In the genomic region with DNA sequence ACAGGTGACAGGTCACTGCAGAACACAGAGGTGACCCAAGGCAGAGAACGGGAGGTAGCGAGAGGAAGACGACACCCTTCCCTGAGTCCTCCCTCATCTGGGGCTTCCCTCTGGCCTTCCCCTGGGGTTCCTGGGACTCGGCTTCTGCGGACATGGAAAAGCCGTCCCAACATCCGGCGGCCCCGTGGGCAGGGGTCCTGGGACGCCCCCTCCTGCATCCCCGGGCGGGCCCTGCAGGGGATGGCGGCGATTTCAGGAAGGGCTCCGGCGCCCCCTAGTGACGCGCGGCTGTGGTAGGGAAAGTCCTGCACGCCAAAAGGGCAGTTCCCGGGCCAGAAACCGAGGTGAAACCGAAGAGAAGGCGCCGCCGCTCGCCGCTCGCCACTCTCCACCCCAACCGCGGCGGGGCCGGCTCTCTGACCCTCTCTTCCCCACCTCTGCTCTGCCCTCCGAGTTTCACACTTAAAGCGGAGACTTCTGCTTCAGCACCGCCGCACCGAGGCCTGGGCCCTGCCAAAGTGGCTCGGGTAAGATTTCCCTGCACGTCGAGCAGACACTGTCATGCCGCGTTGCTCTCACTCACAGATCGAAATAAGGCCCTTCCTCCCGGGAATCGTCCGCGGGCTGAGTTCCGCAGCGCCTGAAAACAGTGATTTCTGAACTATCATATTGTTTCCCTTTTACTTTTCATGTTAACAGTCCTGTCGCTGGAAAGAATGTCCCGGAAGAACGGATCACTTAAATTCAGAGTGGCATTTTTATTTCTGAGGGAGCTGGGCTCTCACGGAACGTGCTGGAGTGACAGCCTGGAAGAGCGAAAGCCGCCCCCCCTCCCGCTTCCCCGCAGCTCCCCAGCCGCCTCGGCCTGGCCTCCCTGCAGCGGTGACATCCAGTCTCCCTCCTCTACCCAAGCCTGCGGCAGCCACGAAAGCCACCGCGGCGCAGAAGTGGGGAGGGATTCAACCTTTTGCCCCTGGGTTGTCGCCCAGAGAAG, we compare ENCODE assay signal across 8 cellular contexts.
A peak's percentile ranks its signal among the peaks of the same experiment; 100 is the strongest.
DNase-seq lines count a peak whose midpoint lies in the region; ATAC-seq and TF ChIP-seq lines count a peak whose summit lies in the region.

No MANE protein-coding gene starts in this region.

- ATAC-seq in GM21423 (IDR thresholded peaks at IDR 0.05; ENCODE audit: unreplicated experiment) = peak; percentile 74
- peak; percentile 46 for ATAC-seq in activated naive CD8-positive, alpha-beta T cell treated with anti-CD3 and anti-CD28 coated beads, Interleukin-2, amount 10 ng/mL, durations not matched to agents 7 days and 5 days (ENCODE audit: low read depth)

- no peaks in the 10 kb centered on the region for H3K36me3 ChIP-seq in SK-N-SH (replicated peaks in 1 of 2; ENCODE audit: control insufficient read depth in 1 of 2, insufficient read depth in 2 of 2, low read length in 1 of 2)
- H3K36me3 ChIP-seq in trophoblast cell (ENCODE audit: control insufficient read depth in 1 of 2, insufficient read depth in 2 of 2, low read length in 2 of 2) = peaks cover 2 to 4% of the 10 kb centered on the region in 2 experiments

- H2BK120ac ChIP-seq in trophoblast cell (ENCODE audit: insufficient read depth, low read length, poor library complexity) = peak overlapping the region; percentile 55

- H2BK12ac ChIP-seq in trophoblast cell (ENCODE audit: low read length) = no peak overlapping the region

- CTCF ChIA-PET in SK-N-SH (lab: Yijun Ruan, JAX) = interaction anchor here (0.6 to 1.3 kb wide), 9 partner anchors 13 to 1662 kb away, joined by 3 to 8 read pairs (median 3); no protein-coding TSS in a partner anchor

- peak overlapping the region; percentile 52 for H4K8ac ChIP-seq in trophoblast cell (ENCODE audit: low read depth, low read length)

- H3K4me2 ChIP-seq in SK-N-SH = peak overlapping the region; percentile 53; the same call in 1 of the 2 replicates
- peak overlapping the region; percentile 77 for H3K4me2 ChIP-seq in trophoblast cell (ENCODE audit: low read length)

- H4K91ac ChIP-seq in trophoblast cell (ENCODE audit: low read depth, low read length) = peak overlapping the region; percentile 25

- no peaks in the 10 kb centered on the region for H3K9me2 ChIP-seq in SK-N-SH

- H3K18ac ChIP-seq in trophoblast cell (ENCODE audit: low read length) = peak overlapping the region; percentile 23

- no peak overlapping the region for H3K9ac ChIP-seq in SK-N-SH
- peak overlapping the region; percentile 50 for H3K9ac ChIP-seq in trophoblast cell (ENCODE audit: low read length)

- no peaks in the 10 kb centered on the region for H3K36me3 Mint-ChIP-seq in activated naive CD8-positive, alpha-beta T cell treated with anti-CD3 and anti-CD28 coated beads, Interleukin-2, amount 10 ng/mL, durations not matched to agents 7 days and 5 days
- peaks cover 3% of the 10 kb centered on the region for H3K36me3 Mint-ChIP-seq in type B pancreatic cell

- H2AFZ ChIP-seq in SK-N-SH (ENCODE audit: low read depth) = peak overlapping the region; percentile 46; the same call in 1 of the 2 replicates
- peak overlapping the region; percentile 61 for H2AFZ ChIP-seq in trophoblast cell (ENCODE audit: insufficient read depth, low read length, poor library complexity)

- no peaks in the 10 kb centered on the region for H3K79me1 ChIP-seq in trophoblast cell (ENCODE audit: low read length)

- TF ChIP-seq CTCF in SK-N-SH (IDR thresholded peaks at IDR 0.05) (peak; percentile 90), type B pancreatic cell (conservative IDR thresholded peaks at IDR 0.05) (peak; percentile 99)

- no peaks in the 10 kb centered on the region for H4K20me1 ChIP-seq in SK-N-SH (ENCODE audit: insufficient read depth)

- WGBS in SK-N-SH (ENCODE audit: low lambda C conversion rate) = 60% methylated on average over 43 of the region's 68 CpGs
- no CpG with 5 or more reads among the region's 68 CpGs for WGBS in trophoblast cell (ENCODE audit: extremely low coverage, insufficient coverage, insufficient read length)

- H3K9me3 ChIP-seq in SK-N-SH (no peaks in the 10 kb centered on the region), trophoblast cell (ENCODE audit: insufficient read depth, low read depth, low read length) (peaks cover 9% of the 10 kb centered on the region)

- no peak overlapping the region for H2BK5ac ChIP-seq in trophoblast cell (ENCODE audit: low read depth, low read length, poor library complexity)

- H3F3A ChIP-seq in SK-N-SH (replicated peaks; ENCODE audit: insufficient read depth) = no peaks in the 10 kb centered on the region

- peaks cover 12% of the 10 kb centered on the region for H3K9me3 Mint-ChIP-seq in activated naive CD8-positive, alpha-beta T cell treated with anti-CD3 and anti-CD28 coated beads, Interleukin-2, amount 10 ng/mL, durations not matched to agents 7 days and 5 days
- H3K9me3 Mint-ChIP-seq in type B pancreatic cell = no peaks in the 10 kb centered on the region

- H3K79me2 ChIP-seq in SK-N-SH (ENCODE audit: insufficient read depth) (no peaks in the 10 kb centered on the region), trophoblast cell (ENCODE audit: control insufficient read depth, insufficient read depth, low read length, poor library complexity) (no peaks in the 10 kb centered on the region)

- H3K4me3 ChIP-seq in SK-N-SH (ENCODE audit: low read depth in 2 of 2, low read length in 1 of 2) (peak overlapping the region; percentile 19 to 41; a peak in 2 of 4 replicates), trophoblast cell (ENCODE audit: low read depth, low read length) (peak overlapping the region; percentile 72)

- DNase-seq in DMS53 treated with DMSO at 0.1 percent for 48 hours (lab: John Stamatoyannopoulos, UW; ENCODE audit: unreplicated experiment) = peak; percentile 54
- peak; percentile 38 for DNase-seq in HT-29 (ENCODE audit: low spot score)
- DNase-seq in SK-N-SH = peak; percentile 93
- DNase-seq in activated naive CD8-positive, alpha-beta T cell treated with anti-CD3 and anti-CD28 coated beads, Interleukin-2, amount 10 ng/mL, durations not matched to agents 7 days and 5 days = peak; percentile 82
- DNase-seq in cardiac septum (ENCODE audit: low spot score) = peak; percentile 83
- peak; percentile 41 to 76 for DNase-seq in trophoblast cell
- DNase-seq in type B pancreatic cell (ENCODE audit: extremely low spot score, unreplicated experiment) = peak; percentile 85

- no peak overlapping the region for H3K23ac ChIP-seq in trophoblast cell (ENCODE audit: low read length)

- H3K27ac Mint-ChIP-seq in activated naive CD8-positive, alpha-beta T cell treated with anti-CD3 and anti-CD28 coated beads, Interleukin-2, amount 10 ng/mL, durations not matched to agents 7 days and 5 days = peak overlapping the region; percentile 63
- H3K27ac Mint-ChIP-seq in type B pancreatic cell = peak overlapping the region; percentile 90

- H2AK5ac ChIP-seq in trophoblast cell (ENCODE audit: low read length) = no peak overlapping the region

- H3K4ac ChIP-seq in trophoblast cell (ENCODE audit: low read depth, low read length) = no peak overlapping the region

- H3K4me3 Mint-ChIP-seq in activated naive CD8-positive, alpha-beta T cell treated with anti-CD3 and anti-CD28 coated beads, Interleukin-2, amount 10 ng/mL, durations not matched to agents 7 days and 5 days = peak overlapping the region; percentile 84
- peak overlapping the region; percentile 93 for H3K4me3 Mint-ChIP-seq in type B pancreatic cell

- no peak for TF ChIP-seq EP300 in SK-N-SH (IDR thresholded peaks at IDR 0.05; ENCODE audit: borderline replicate concordance in 1 of 2, low read depth in 1 of 2, low read length in 1 of 2)

- H3K14ac ChIP-seq in trophoblast cell (ENCODE audit: low read length) = peak overlapping the region; percentile 47

- H4K12ac ChIP-seq in trophoblast cell (ENCODE audit: low read depth, low read length) = peak overlapping the region; percentile 6

- H3K27ac ChIP-seq in SK-N-SH (ENCODE audit: low read depth in 2 of 2, low read length in 1 of 2) (no peak overlapping the region), trophoblast cell (ENCODE audit: low read depth, low read length) (peak overlapping the region; percentile 12)

- POLR2A ChIA-PET in SK-N-SH (lab: Yijun Ruan, JAX) = interaction anchor here (0.6 kb wide), 2 partner anchors 149 to 326 kb away, joined by 3 read pairs; no protein-coding TSS in a partner anchor
- POLR2A ChIA-PET in activated naive CD8-positive, alpha-beta T cell treated with anti-CD3 and anti-CD28 coated beads, Interleukin-2, amount 10 ng/mL, durations not matched to agents 7 days and 5 days (lab: Charles Lee) = no interaction called here

- intact Hi-C loops in cardiac septum (cut with DNase I) = loop anchor here (2.0 to 10.0 kb wide), 2 partner anchors 328 to 1662 kb away; no protein-coding TSS in a partner anchor

- H3K4me1 ChIP-seq in SK-N-SH (ENCODE audit: control insufficient read depth in 1 of 2, insufficient read depth in 2 of 2, low read depth in 1 of 2, low read length in 1 of 2) (peaks cover 0 to 2% of the 10 kb centered on the region in 2 experiments; a peak in 1 of 4 replicates), trophoblast cell (ENCODE audit: control insufficient read depth in 1 of 2, insufficient read depth in 2 of 2, low read length in 2 of 2) (peaks cover 0 to 4% of the 10 kb centered on the region in 2 experiments)

- H3K27me3 ChIP-seq in SK-N-SH (ENCODE audit: insufficient read depth) (no peaks in the 10 kb centered on the region), trophoblast cell (ENCODE audit: insufficient read depth, low read length) (no peaks in the 10 kb centered on the region)

- H3K27me3 Mint-ChIP-seq in activated naive CD8-positive, alpha-beta T cell treated with anti-CD3 and anti-CD28 coated beads, Interleukin-2, amount 10 ng/mL, durations not matched to agents 7 days and 5 days = peaks cover 13% of the 10 kb centered on the region
- H3K27me3 Mint-ChIP-seq in type B pancreatic cell = peaks cover 7% of the 10 kb centered on the region

- TF ChIP-seq RAD21 in SK-N-SH (IDR thresholded peaks at IDR 0.05; ENCODE audit: low read length) = peak; percentile 89

- H3K4me1 Mint-ChIP-seq in activated naive CD8-positive, alpha-beta T cell treated with anti-CD3 and anti-CD28 coated beads, Interleukin-2, amount 10 ng/mL, durations not matched to agents 7 days and 5 days = peaks cover 12% of the 10 kb centered on the region
- peaks cover 18% of the 10 kb centered on the region for H3K4me1 Mint-ChIP-seq in type B pancreatic cell (ENCODE audit: unreplicated experiment)

TF ChIP-seq in SK-N-SH, 30 proteins besides CTCF, POLR2A, EP300 and RAD21:
- TF ChIP-seq TEAD4 (IDR thresholded peaks at IDR 0.05; ENCODE audit: borderline replicate concordance, insufficient read depth) (no peak), SMC3 (IDR thresholded peaks at IDR 0.05; ENCODE audit: low read depth, low read length) (peak; percentile 83)

Comparison
In these comparisons a context has a peak if more than half of its experiments do, and no peak if none do; other contexts are left out.
1. DNase-seq: peak in every context shown above with its lines; median percentile 93 in SK-N-SH; 85 in type B pancreatic cell; 83 in cardiac septum; 82 in activated naive CD8-positive, alpha-beta T cell treated with anti-CD3 and anti-CD28 coated beads, Interleukin-2, amount 10 ng/mL, durations not matched to agents 7 days and 5 days; 58 in trophoblast cell; 54 in DMS53 treated with DMSO at 0.1 percent for 48 hours; 38 in HT-29.